Comparison of ENCODE assay signal across 8 cellular contexts in the genomic region with DNA sequence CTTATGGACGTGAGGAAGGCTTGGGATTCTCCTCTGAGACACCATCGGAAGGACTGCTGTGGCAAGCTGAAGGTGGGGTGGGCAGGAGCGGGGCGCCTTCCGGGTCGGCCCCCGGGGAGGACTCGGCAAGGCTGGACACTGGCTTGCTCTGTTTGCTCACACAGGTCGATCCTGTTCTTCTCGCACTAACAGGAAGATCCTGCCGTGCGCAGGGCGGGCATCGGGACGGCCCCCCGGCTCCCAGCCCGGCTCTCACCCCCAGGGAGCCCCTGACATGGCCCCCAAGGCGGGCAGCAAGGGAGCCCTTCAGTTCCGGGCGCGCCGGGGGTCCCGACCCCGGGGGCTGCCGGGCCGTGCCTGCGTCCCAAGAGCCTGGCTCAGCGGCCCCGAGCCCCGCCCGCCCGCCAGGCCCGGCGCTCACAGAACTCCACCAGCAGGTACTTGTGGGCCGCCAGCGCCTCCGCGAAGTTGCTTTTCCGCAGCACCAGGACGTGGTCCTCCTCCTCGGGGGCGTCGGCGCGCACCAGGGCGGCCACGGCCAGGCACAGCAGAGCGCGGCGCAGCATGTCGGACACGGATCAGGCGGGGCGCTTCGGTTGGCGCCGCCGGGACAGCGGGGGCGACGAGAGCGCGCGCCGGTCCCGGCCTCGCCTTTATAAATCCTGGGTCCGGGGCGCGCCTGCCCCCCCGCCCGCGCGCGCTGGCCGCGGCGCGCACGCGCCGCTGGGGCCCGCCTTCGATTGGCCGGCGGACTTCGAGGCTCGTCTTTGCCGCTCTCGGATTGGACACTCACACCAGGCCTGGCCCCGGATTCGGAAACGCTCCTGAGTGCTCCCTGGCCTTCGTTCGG. TPM values are rescaled to one million over a fixed set of nuclear protein-coding genes. Genes with fewer than 3 reads are reported as not detected.
A peak's percentile ranks its signal among the peaks of the same experiment; 100 is the strongest.
DNase-seq lines count a peak whose midpoint lies in the region; ATAC-seq and TF ChIP-seq lines count a peak whose summit lies in the region.

A gene (minus strand): TSS at position 630 of the 850 bp plus-strand sequence. CDS start 64 bp downstream, at position 566.

- H3K27me3 ChIP-seq in WERI-Rb-1 (ENCODE audit: insufficient read depth, low read depth, severe bottlenecking) (no peaks in the 10 kb centered on the region), esophagus muscularis mucosa (no peaks in the 10 kb centered on the region), neural progenitor cell (no peaks in the 10 kb centered on the region)

- H3K4me1 ChIP-seq in esophagus muscularis mucosa (peaks cover 40 to 75% (median 56%) of the 10 kb centered on the region in 4 donors), neural progenitor cell (peaks cover 7% of the 10 kb centered on the region)

- H2AFZ ChIP-seq in neural progenitor cell (replicated peaks) = peak within 1 kb of the TSS; percentile 71

- peaks cover 43% of the 10 kb centered on the region for H4K20me1 ChIP-seq in neural progenitor cell (ENCODE audit: low read depth)

- peak; percentile 82 for TF ChIP-seq POLR2A in esophagus muscularis mucosa (IDR thresholded peaks at IDR 0.05; ENCODE audit: low read depth)

- peak within 1 kb of the TSS; percentile 97 for H3K4me3 Mint-ChIP-seq in neural progenitor cell

- H3K4me2 ChIP-seq in neural progenitor cell = peak within 1 kb of the TSS; percentile 100

- peaks cover 61% of the 10 kb centered on the region for H3K36me3 ChIP-seq in WERI-Rb-1
- peaks cover 12 to 51% (median 38%) of the 10 kb centered on the region in 4 donors for H3K36me3 ChIP-seq in esophagus muscularis mucosa
- no peaks in the 10 kb centered on the region for H3K36me3 ChIP-seq in neural progenitor cell

- DNase-seq in GM12865 (ENCODE audit: low read depth) (peak; percentile 35), WERI-Rb-1 (no peak), esophagus muscularis mucosa (ENCODE audit: extremely low spot score) (no peak), neural progenitor cell (ENCODE audit: low spot score) (no peak), NCI-H510A (lab: John Stamatoyannopoulos, UW) (no peak), DMS153 (lab: John Stamatoyannopoulos, UW) (no peak), NCI-H510A treated with DMSO at 0.1 percent for 48 hours (lab: John Stamatoyannopoulos, UW) (no peak)

- peaks cover 17% of the 10 kb centered on the region for H3K36me3 Mint-ChIP-seq in neural progenitor cell

- peak within 1 kb of the TSS; percentile 98 for H3K9ac ChIP-seq in neural progenitor cell

- no peak for TF ChIP-seq CTCF in GM12865 (IDR thresholded peaks at IDR 0.05; ENCODE audit: insufficient read depth, low read depth, low read length, missing control alignments)
- no peak for TF ChIP-seq CTCF in WERI-Rb-1 (IDR thresholded peaks at IDR 0.05; ENCODE audit: low read depth, low read length)
- TF ChIP-seq CTCF in esophagus muscularis mucosa (IDR thresholded peaks at IDR 0.05) = peak in 1 of 3 experiments; percentile 49
- TF ChIP-seq CTCF in neural progenitor cell (IDR thresholded peaks at IDR 0.05) = no peak

- peak within 1 kb of the TSS; percentile 92 for H3K27ac ChIP-seq in WERI-Rb-1
- peak within 1 kb of the TSS; percentile 93 to 99 (median 96) for H3K27ac ChIP-seq in esophagus muscularis mucosa (replicated peaks in 1 of 4)
- H3K27ac ChIP-seq in neural progenitor cell = peak within 1 kb of the TSS; percentile 94

- H3K9me3 Mint-ChIP-seq in neural progenitor cell = no peaks in the 10 kb centered on the region

- H3K4me1 Mint-ChIP-seq in neural progenitor cell = peaks cover 20% of the 10 kb centered on the region

- ATAC-seq in HG02759 (IDR thresholded peaks at IDR 0.05; ENCODE audit: unreplicated experiment) = peak; percentile 69

- peaks cover 75% of the 10 kb centered on the region for H3K79me2 ChIP-seq in neural progenitor cell (ENCODE audit: low read depth)

- no peak for TF ChIP-seq EP300 in esophagus muscularis mucosa (IDR thresholded peaks at IDR 0.05)

- H3K4me3 ChIP-seq in GM12865 (ENCODE audit: low read depth, low read length) (peak within 1 kb of the TSS; percentile 99), WERI-Rb-1 (ENCODE audit: low read depth, low read length) (peak within 1 kb of the TSS; percentile 94), esophagus muscularis mucosa (peak within 1 kb of the TSS; percentile 81 to 99 (median 92)), neural progenitor cell (peak within 1 kb of the TSS; percentile 100)

- WGBS in esophagus muscularis mucosa = 0% methylated on average over 2 of the region's 95 CpGs

- intact Hi-C loops in esophagus muscularis mucosa (cut with DNase I) = loop anchor here (5.0 kb wide), 1 partner anchor 57 kb away; a partner anchor contains a TSS

- peak within 1 kb of the TSS; percentile 91 for H3K27ac Mint-ChIP-seq in neural progenitor cell

- no peaks in the 10 kb centered on the region for H3K9me3 ChIP-seq in WERI-Rb-1 (ENCODE audit: severe bottlenecking)
- H3K9me3 ChIP-seq in esophagus muscularis mucosa = no peaks in the 10 kb centered on the region
- no peaks in the 10 kb centered on the region for H3K9me3 ChIP-seq in neural progenitor cell (ENCODE audit: low read depth)

- peaks cover 6% of the 10 kb centered on the region for H3K27me3 Mint-ChIP-seq in neural progenitor cell (ENCODE audit: insufficient read depth, low read depth)

- H3F3A ChIP-seq in neural progenitor cell (ENCODE audit: low read depth) = peaks cover 39% of the 10 kb centered on the region

RNA-seq across cellular contexts. Expression of the gene that starts here (rescaled TPM):
- 100 to 1,000 TPM; 269 to 334 (median 313) TPM for total RNA-seq in esophagus muscularis mucosa
- total RNA-seq in neural progenitor cell (ENCODE audit: low replicate concordance) = 203 and 344 TPM in 2 replicates
